Comparison of ENCODE assay signal across 25 cellular contexts in genomic region chr19:8616861-8617260, GRCh38. TPM values are rescaled to one million over a fixed set of nuclear protein-coding genes. Genes with fewer than 3 reads are reported as not detected.
DNase-seq lines count a peak whose midpoint lies in the region; ATAC-seq, FAIRE-seq and TF ChIP-seq lines count a peak whose summit lies in the region.
"Had no signal": no experiment of that assay in that cellular context is flagged by ENCODE, and none has a peak within 500 bp of the region (broad histone marks: within the 10 kb centered on the region; RNA-seq: fewer than 3 reads in every experiment).

No MANE protein-coding gene starts in this region.

- CTCF ChIA-PET in HEK293 (lab: Yijun Ruan, JAX) (interaction anchor here (0.5 to 2.2 kb wide), 9 partner anchors 11 to 585 kb away, joined by 3 to 6 read pairs (median 5); no protein-coding TSS in a partner anchor), K562 (lab: Yijun Ruan, JAX; ENCODE audit: low intra/inter-chr PET ratio) (no interaction called here)

- no peaks in the 10 kb centered on the region for H3K36me3 Mint-ChIP-seq in GM23338 (ENCODE audit: low read depth)
- H3K36me3 Mint-ChIP-seq: CD14-positive monocyte; CD8-positive, alpha-beta memory T cell had no signal

- BruUV-seq in K562 (replicated peaks; lab: Mats Ljungman, UMichigan): no TSS peak

- H3K9ac ChIP-seq in K562 (ENCODE audit: insufficient read depth in 1 of 2, low read depth in 2 of 2, low read length in 2 of 2): no peak overlapping the region
- no peak overlapping the region for H3K9ac ChIP-seq in smooth muscle cell (ENCODE audit: low read depth)
- H3K9ac ChIP-seq: BLaER1 treated with 17β-estradiol and CSF1 and Interleukin-3, amounts not matched to agents 10 nM and 100 nM; GM23248 had no signal

- no peaks in the 10 kb centered on the region for H3K36me3 ChIP-seq in GM23338 (ENCODE audit: insufficient read depth)
- H3K36me3 ChIP-seq in HEK293 (ENCODE audit: control insufficient read depth in 2 of 2, insufficient read depth in 1 of 2, low read length in 2 of 2): no peaks in the 10 kb centered on the region
- no peaks in the 10 kb centered on the region for H3K36me3 ChIP-seq in K562 (ENCODE audit: control insufficient read depth, insufficient read depth, low read length)
- H3K36me3 ChIP-seq in smooth muscle cell (ENCODE audit: low read depth): no peaks in the 10 kb centered on the region
- H3K36me3 ChIP-seq: BE2C; BLaER1 treated with 17β-estradiol and CSF1 and Interleukin-3, amounts not matched to agents 10 nM and 100 nM had no signal

- H3K4me3 ChIP-seq in GM23338 (no peak overlapping the region), HEK293 (ENCODE audit: low read depth, low read length) (no peak overlapping the region), K562 (no peak overlapping the region), smooth muscle cell (no peak overlapping the region)
- H3K4me3 ChIP-seq: BLaER1 treated with 17β-estradiol and CSF1 and Interleukin-3, amounts not matched to agents 10 nM and 100 nM; GM12878; GM23248 had no signal

- H4K20me1 ChIP-seq in GM23338 (replicated peaks; ENCODE audit: insufficient read depth) (no peaks in the 10 kb centered on the region), K562 (replicated peaks; ENCODE audit: control insufficient read depth, insufficient read depth, low read length) (no peaks in the 10 kb centered on the region), smooth muscle cell (ENCODE audit: low read depth) (no peaks in the 10 kb centered on the region)
- H4K20me1 ChIP-seq: BLaER1 treated with 17β-estradiol and CSF1 and Interleukin-3, amounts not matched to agents 10 nM and 100 nM had no signal

- FAIRE-seq in K562 (lab: Jason Lieb, UNC) (no peak), H54 (lab: Jason Lieb, UNC) (no peak)
- FAIRE-seq: D721Med, GM12878, GM19239 had no signal

- H3K4me1 ChIP-seq in GM23338 (ENCODE audit: insufficient read depth) (peaks cover 5% of the 10 kb centered on the region; the same call in 1 of the 2 replicates), HEK293 (ENCODE audit: control insufficient read depth, insufficient read depth, low read length) (no peaks in the 10 kb centered on the region), K562 (replicated peaks in 1 of 2; ENCODE audit: control insufficient read depth in 2 of 2, insufficient read depth in 2 of 2, low read length in 2 of 2) (no peaks in the 10 kb centered on the region; a peak in 1 of 5 replicates), smooth muscle cell (ENCODE audit: low read depth) (no peaks in the 10 kb centered on the region)
- H3K4me1 ChIP-seq: BE2C had no signal

- no peak overlapping the region for H3K4me3 Mint-ChIP-seq in GM23338
- H3K4me3 Mint-ChIP-seq: CD4-positive, alpha-beta T cell; CD8-positive, alpha-beta memory T cell; HFFc6 had no signal

- no peak for DNase-seq in GM23338 (ENCODE audit: low spot score)
- DNase-seq in K562 (ENCODE audit: extremely low read depth in 1 of 4, low spot score in 3 of 4): no peak
- DNase-seq in H54 (ENCODE audit: insufficient read length, low spot score): no peak
- no peak for DNase-seq in smooth muscle cell (lab: John Stamatoyannopoulos, UW; ENCODE audit: unreplicated experiment)
- no peak for DNase-seq in AG08396 (ENCODE audit: low spot score)
- DNase-seq: AML-193; BE2C; CD4-positive, alpha-beta T cell; CD8-positive, alpha-beta memory T cell; DMS 273 treated with DMSO at 0.1 percent for 48 hours; DMS79; EL; GDM1; GM23248; HCEC 1CT; HFFc6 had no signal

- in situ Hi-C loops in K562 (cut with MboI): loop anchor here (10.0 kb wide), 1 partner anchor 78 kb away; the partner anchor contains the start of gene ACTL9

- no peak for ATAC-seq in GM23338
- no peak for ATAC-seq in K562
- ATAC-seq: GM12878 had no signal

- intact Hi-C loops in K562 (cut with micrococcal nuclease): loop anchor here (10.0 kb wide), 1 partner anchor 78 kb away; the partner anchor contains the start of gene ACTL9

- H3K4me2 ChIP-seq in GM23338: no peak overlapping the region
- H3K4me2 ChIP-seq in K562 (ENCODE audit: insufficient read depth, low read length): no peak overlapping the region
- no peak overlapping the region for H3K4me2 ChIP-seq in smooth muscle cell
- H3K4me2 ChIP-seq: BLaER1 treated with 17β-estradiol and CSF1 and Interleukin-3, amounts not matched to agents 10 nM and 100 nM had no signal

- TF ChIP-seq POLR2A in K562 (conservative IDR thresholded peaks at IDR 0.05) (no peak), H54 (IDR thresholded peaks at IDR 0.05; ENCODE audit: low read depth, low read length) (no peak)

- peaks cover 2% of the 10 kb centered on the region; the same call in 1 of the 3 replicates for H3K9me3 Mint-ChIP-seq in GM23338
- H3K9me3 Mint-ChIP-seq: CD4-positive, alpha-beta T cell; CD8-positive, alpha-beta memory T cell; HFFc6 had no signal

- no peaks in the 10 kb centered on the region for H3K9me2 ChIP-seq in GM23338 (ENCODE audit: insufficient read depth)

- peaks cover 24% of the 10 kb centered on the region for H3K27me3 Mint-ChIP-seq in GM23338 (ENCODE audit: insufficient read depth, low read depth, poor library complexity)

- TF ChIP-seq EP300 in K562 (IDR thresholded peaks at IDR 0.05; ENCODE audit: low read length): no peak

- H3K79me2 ChIP-seq in GM23338 (replicated peaks; ENCODE audit: insufficient read depth) (no peaks in the 10 kb centered on the region), K562 (ENCODE audit: control insufficient read depth, insufficient read depth, low read length) (no peaks in the 10 kb centered on the region), smooth muscle cell (ENCODE audit: low read depth) (no peaks in the 10 kb centered on the region)

- H3K9me1 ChIP-seq in K562 (ENCODE audit: control insufficient read depth, insufficient read depth, low read length): no peaks in the 10 kb centered on the region

- H3F3A ChIP-seq in GM23338 (replicated peaks; ENCODE audit: low read depth) (peaks cover 1% of the 10 kb centered on the region), smooth muscle cell (ENCODE audit: low read depth) (peaks cover 4% of the 10 kb centered on the region)

- TF ChIP-seq CTCF in GM23338 (conservative IDR thresholded peaks at IDR 0.05; ENCODE audit: low read depth in 2 of 2): no peak
- no peak for TF ChIP-seq CTCF in HEK293 (tag by site-specific recombination; IDR thresholded peaks at IDR 0.05)
- no peak for TF ChIP-seq CTCF in K562 (IDR thresholded peaks at IDR 0.05 in 2 of 3, conservative IDR thresholded peaks at IDR 0.05 in 1 of 3; ENCODE audit: insufficient read depth in 2 of 3, low read depth in 1 of 3, low read length in 3 of 3)
- no peak for TF ChIP-seq CTCF in smooth muscle cell (IDR thresholded peaks at IDR 0.05; ENCODE audit: borderline replicate concordance, insufficient read depth, poor library complexity, severe bottlenecking)

- no peak for TF ChIP-seq RAD21 in K562 (CRISPR knock-in tag; conservative IDR thresholded peaks at IDR 0.05 in 1 of 2, IDR thresholded peaks at IDR 0.05 in 1 of 2)

- H3K9me3 ChIP-seq in HEK293 (ENCODE audit: control insufficient read depth, insufficient read depth, low read depth, low read length): no peaks in the 10 kb centered on the region
- H3K9me3 ChIP-seq in K562 (replicated peaks; ENCODE audit: control insufficient read depth, insufficient read depth, low read depth, low read length): no peaks in the 10 kb centered on the region
- no peaks in the 10 kb centered on the region for H3K9me3 ChIP-seq in smooth muscle cell (replicated peaks; ENCODE audit: low read depth)
- H3K9me3 ChIP-seq: BE2C; BLaER1 treated with 17β-estradiol and CSF1 and Interleukin-3, amounts not matched to agents 10 nM and 100 nM had no signal

- POLR2A ChIA-PET in HEK293 (lab: Yijun Ruan, JAX) (no interaction called here), K562 (lab: Yijun Ruan, JAX) (interaction anchor here (0.7 kb wide), 1 partner anchor 119 kb away, joined by 3 read pairs; no protein-coding TSS in a partner anchor)

- H3K27ac ChIP-seq in GM23338 (ENCODE audit: low read depth) (no peak overlapping the region), HEK293 (ENCODE audit: extremely low read depth, low read depth, low read length) (no peak overlapping the region), K562 (ENCODE audit: extremely low read depth, low read depth, low read length) (no peak overlapping the region), smooth muscle cell (ENCODE audit: low read depth) (no peak overlapping the region)
- H3K27ac ChIP-seq: BLaER1 treated with 17β-estradiol and CSF1 and Interleukin-3, amounts not matched to agents 10 nM and 100 nM; GM23248 had no signal

- H3K4me1 Mint-ChIP-seq in GM23338: peaks cover 7% of the 10 kb centered on the region; the same call in 2 of the 3 replicates

- no peak overlapping the region for H3K27ac Mint-ChIP-seq in GM23338
- H3K27ac Mint-ChIP-seq: CD14-positive monocyte; CD4-positive, alpha-beta T cell; HFFc6 had no signal

- H3K27me3 ChIP-seq in GM23338 (ENCODE audit: insufficient read depth) (no peaks in the 10 kb centered on the region), K562 (ENCODE audit: control insufficient read depth in 2 of 2, insufficient read depth in 2 of 2, low read length in 2 of 2) (peaks cover 11 to 24% of the 10 kb centered on the region in 2 experiments; a peak in 3 of 5 replicates), smooth muscle cell (ENCODE audit: low read depth) (no peaks in the 10 kb centered on the region)
- H3K27me3 ChIP-seq: BLaER1 treated with 17β-estradiol and CSF1 and Interleukin-3, amounts not matched to agents 10 nM and 100 nM had no signal

- H2AFZ ChIP-seq in GM23338 (0 out of 2 replicates have a peak overlapping the region, but pooled peaks have one; percentile 78), K562 (ENCODE audit: low read depth, low read length) (no peak overlapping the region), smooth muscle cell (ENCODE audit: low read depth) (no peak overlapping the region)
- H2AFZ ChIP-seq: GM23248 had no signal

- 4% methylated on average over 4 of the region's 6 CpGs for WGBS in K562 (ENCODE audit: insufficient coverage, low coverage, missing lambda C conversion rate)
- WGBS in smooth muscle cell (ENCODE audit: low lambda C conversion rate): 91% methylated on average over 6 of the region's 6 CpGs

RNA-seq across cellular contexts. Expression of gene ADAMTS10, which starts 6.3 kb away (rescaled TPM):
- total RNA-seq in GM23338 (2014; rRNA removed; shearing (Covaris generic)): 25.9 and 29.0 TPM in 2 replicates
- polyA plus RNA-seq in GM23338 (2016; fragmentation: Nextera tagmentation; extraction: Ambion mirVana): 4.8 and 5.0 TPM in 2 replicates
- 2.3 and 5.9 TPM in 2 replicates for total RNA-seq in K562 (2011; cell fraction: chromatin; rRNA removed; ENCODE audit: low replicate concordance)
- 2.6 and 5.5 TPM in 2 replicates for total RNA-seq in K562 (2011; cell fraction: nucleolus; rRNA removed)
- total RNA-seq in K562 (2011; cell fraction: nucleoplasm; rRNA removed): 2.8 and 3.6 TPM in 2 replicates
- 0.33 and 0.41 TPM in 2 replicates for total RNA-seq in K562 (2014; rRNA removed)
- total RNA-seq in K562 (2014; rRNA removed; fragmentation: Illumina TruSeq; extraction: Trizol): not detected in 2 replicates
- 0.30 and 0.33 TPM in 2 replicates for total RNA-seq in K562 (2015; rRNA removed; fragmentation: Illumina TruSeq; extraction: Trizol)
- total RNA-seq in K562 (2021): 0.29 and 1.2 TPM in 2 replicates
- 0.28 and 0.57 TPM in 2 replicates for polyA plus RNA-seq in K562 (2011; rRNA removed)
- 0.72 and 1.2 TPM in 2 replicates for polyA plus RNA-seq in K562 (2011; cell fraction: cytosol; rRNA removed)
- polyA plus RNA-seq in K562 (2011; cell fraction: nucleus; rRNA removed): 3.7 and 14.1 TPM in 2 replicates
- polyA plus RNA-seq in K562 (2012): 0.76 and 1.1 TPM in 2 replicates
- polyA plus RNA-seq in K562 (2014; fragmentation: Illumina TruSeq; extraction: Trizol): 0.30 TPM in 1 of 2 replicates, not detected in the other
- not detected for polyA plus RNA-seq in K562 (2014; fragmentation: Nextera tagmentation; extraction: Ambion mirVana)
- 0.84 and 1.8 TPM in 2 replicates for polyA plus RNA-seq in K562 (2014; rRNA removed)
- 0.30 and 0.53 TPM in 2 replicates for polyA minus RNA-seq in K562 (2011; rRNA and poly(A)+ RNA removed)
- 1.4 TPM in 1 of 2 replicates, not detected in the other for polyA minus RNA-seq in K562 (2011; cell fraction: cytosol; rRNA and poly(A)+ RNA removed)
- polyA minus RNA-seq in K562 (2011; cell fraction: nucleus; rRNA and poly(A)+ RNA removed): 1.8 and 6.3 TPM in 2 replicates
- 13.1 and 18.3 TPM in 2 replicates for total RNA-seq in smooth muscle cell
- polyA plus RNA-seq in smooth muscle cell: 14.1 and 21.9 TPM in 2 replicates
- polyA plus RNA-seq: CD14-positive monocyte had no signal

RNA-seq across cellular contexts. Expression of gene NFILZ, which starts 13.6 kb away (rescaled TPM):
- not detected in 2 replicates for total RNA-seq in GM23338 (2014; rRNA removed; shearing (Covaris generic))
- polyA plus RNA-seq in GM23338 (2016; fragmentation: Nextera tagmentation; extraction: Ambion mirVana): not detected in 2 replicates
- not detected in 2 replicates for total RNA-seq in K562 (2011; cell fraction: chromatin; rRNA removed; ENCODE audit: low replicate concordance)
- total RNA-seq in K562 (2011; cell fraction: nucleolus; rRNA removed): not detected in 2 replicates
- not detected in 2 replicates for total RNA-seq in K562 (2011; cell fraction: nucleoplasm; rRNA removed)
- total RNA-seq in K562 (2014; rRNA removed): not detected in 2 replicates
- total RNA-seq in K562 (2014; rRNA removed; fragmentation: Illumina TruSeq; extraction: Trizol): not detected in 2 replicates
- total RNA-seq in K562 (2015; rRNA removed; fragmentation: Illumina TruSeq; extraction: Trizol): not detected in 2 replicates
- total RNA-seq in K562 (2021): not detected in 2 replicates
- not detected in 2 replicates for polyA plus RNA-seq in K562 (2011; rRNA removed)
- polyA plus RNA-seq in K562 (2011; cell fraction: cytosol; rRNA removed): not detected in 2 replicates
- polyA plus RNA-seq in K562 (2011; cell fraction: nucleus; rRNA removed): not detected in 2 replicates
- polyA plus RNA-seq in K562 (2012): not detected in 2 replicates
- not detected in 2 replicates for polyA plus RNA-seq in K562 (2014; fragmentation: Illumina TruSeq; extraction: Trizol)
- not detected for polyA plus RNA-seq in K562 (2014; fragmentation: Nextera tagmentation; extraction: Ambion mirVana)
- not detected in 2 replicates for polyA plus RNA-seq in K562 (2014; rRNA removed)
- not detected in 2 replicates for polyA minus RNA-seq in K562 (2011; rRNA and poly(A)+ RNA removed)
- not detected in 2 replicates for polyA minus RNA-seq in K562 (2011; cell fraction: cytosol; rRNA and poly(A)+ RNA removed)
- not detected in 2 replicates for polyA minus RNA-seq in K562 (2011; cell fraction: nucleus; rRNA and poly(A)+ RNA removed)
- not detected in 2 replicates for total RNA-seq in smooth muscle cell
- not detected in 2 replicates for polyA plus RNA-seq in smooth muscle cell
- total RNA-seq: A172; CD4-positive, alpha-beta T cell; CD8-positive, alpha-beta memory T cell; GM12878; GM23248; H7; HFFc6 had no signal
- polyA plus RNA-seq: AG04450; CD14-positive monocyte; CD8-positive, alpha-beta memory T cell; GM12878; GM23248 had no signal

RNA-seq across cellular contexts. Expression of gene MYO1F, which starts 39.6 kb away (rescaled TPM):
- total RNA-seq in GM23338 (2014; rRNA removed; shearing (Covaris generic)): 3.8 and 3.9 TPM in 2 replicates
- polyA plus RNA-seq in GM23338 (2016; fragmentation: Nextera tagmentation; extraction: Ambion mirVana) (5.7 and 7.1 TPM in 2 replicates), K562 (2011; rRNA removed) (3.5 and 8.1 TPM in 2 replicates), K562 (2014; fragmentation: Illumina TruSeq; extraction: Trizol) (5.3 and 5.6 TPM in 2 replicates), K562 (2014; fragmentation: Nextera tagmentation; extraction: Ambion mirVana) (under 1 TPM; 0.78 to 0.82 TPM), K562 (2014; rRNA removed) (3.0 and 4.3 TPM in 2 replicates), smooth muscle cell (1.4 and 4.1 TPM in 2 replicates)
- 5.4 and 19.9 TPM in 2 replicates for total RNA-seq in K562 (2011; cell fraction: chromatin; rRNA removed; ENCODE audit: low replicate concordance)
- total RNA-seq in K562 (2011; cell fraction: nucleolus; rRNA removed): 7.4 and 10.8 TPM in 2 replicates
- total RNA-seq in K562 (2011; cell fraction: nucleoplasm; rRNA removed): 7.2 and 14.7 TPM in 2 replicates
- total RNA-seq in K562 (2014; rRNA removed) (2.0 and 5.7 TPM in 2 replicates), K562 (2014; rRNA removed; fragmentation: Illumina TruSeq; extraction: Trizol) (2.6 and 2.8 TPM in 2 replicates), K562 (2015; rRNA removed; fragmentation: Illumina TruSeq; extraction: Trizol) (8.1 and 9.4 TPM in 2 replicates), K562 (2021) (4.5 and 6.0 TPM in 2 replicates), smooth muscle cell (0.22 TPM in 1 of 2 replicates, not detected in the other)
- polyA plus RNA-seq in K562 (2011; cell fraction: cytosol; rRNA removed): 4.3 and 17.3 TPM in 2 replicates
- polyA plus RNA-seq in K562 (2011; cell fraction: nucleus; rRNA removed): 5.6 and 11.4 TPM in 2 replicates
- polyA plus RNA-seq in K562 (2012): 10.8 and 26.9 TPM in 2 replicates
- 3.7 and 10.6 TPM in 2 replicates for polyA minus RNA-seq in K562 (2011; rRNA and poly(A)+ RNA removed)
- polyA minus RNA-seq in K562 (2011; cell fraction: cytosol; rRNA and poly(A)+ RNA removed): 5.9 and 10.6 TPM in 2 replicates
- 6.1 and 9.4 TPM in 2 replicates for polyA minus RNA-seq in K562 (2011; cell fraction: nucleus; rRNA and poly(A)+ RNA removed)
- total RNA-seq: A172 had no signal
